Comparison of ENCODE assay signal across 37 cellular contexts in the genomic region with DNA sequence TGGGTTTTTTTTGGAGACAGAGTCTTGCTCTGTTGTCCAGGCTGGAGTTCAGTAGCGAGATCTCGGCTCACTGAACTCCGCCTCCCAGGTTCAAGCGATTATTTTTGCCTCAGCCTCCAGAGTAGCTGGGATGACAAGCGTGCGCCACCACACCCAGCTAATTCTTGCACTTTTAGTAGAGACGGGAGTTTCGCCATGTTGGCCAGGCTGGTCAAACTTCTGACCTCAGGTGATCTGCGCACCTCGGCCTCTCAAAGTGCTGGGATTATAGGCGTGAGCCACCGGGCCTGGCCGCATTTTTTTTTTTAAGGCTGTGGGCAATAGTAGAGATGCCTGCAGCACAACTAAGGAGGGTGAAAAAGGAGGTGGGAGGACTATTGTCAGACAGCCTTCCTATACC.
"Had no signal": no experiment of that assay in that cellular context is flagged by ENCODE, and none has a peak within 500 bp of the region (broad histone marks: within the 10 kb centered on the region; RNA-seq: fewer than 3 reads in every experiment).

No MANE protein-coding gene starts in this region.

- H3K9me3 Mint-ChIP-seq: activated CD4-positive, alpha-beta memory T cell treated with anti-CD3 and anti-CD28 coated beads for 36 hours; activated CD8-positive, alpha-beta T cell treated with anti-CD3 and anti-CD28 coated beads for 36 hours; activated naive CD4-positive, alpha-beta T cell treated with anti-CD3 and anti-CD28 coated beads for 36 hours; activated naive CD4-positive, alpha-beta T cell treated with anti-CD3 and anti-CD28 coated beads, Interleukin-2, amount 50 U/mL, for 72 hours; activated naive CD8-positive, alpha-beta T cell treated with anti-CD3 and anti-CD28 coated beads for 36 hours; activated T-cell treated with anti-CD3 and anti-CD28 coated beads, Interleukin-2, amount 50 U/mL, for 4 hours; activated T-cell treated with anti-CD3 and anti-CD28 coated beads, Interleukin-2, amount 50 U/mL, for 72 hours; activated T-helper 1 cell treated with anti-CD3 and anti-CD28 coated beads, Interleukin-12 subunit alpha, Interleukin-12 subunit beta, Interleukin-2, Interleukin-4 antibody, amounts not matched to agents 30 ng/mL and 10 ng/mL and 1 ng/mL, durations not matched to agents 14 hours and 24 hours and 36 hours; activated T-helper 17 cell treated with anti-CD3 and anti-CD28 coated beads, Interleukin-2, amount 50 U/mL, for 72 hours; central memory CD8-positive, alpha-beta T cell; T-helper 1 cell treated with Interleukin-12 subunit alpha and Interleukin-12 subunit beta and Interleukin-4 antibody, amounts not matched to agents 30 μg/mL and 1 μg/mL, for 36 hours; T-helper 2 cell treated with Interferon-gamma antibody and Interleukin-4, amounts not matched to agents 5 μg/mL and 100 μg/mL, for 36 hours had no signal

- H3K36me3 Mint-ChIP-seq: activated CD4-positive, alpha-beta memory T cell treated with anti-CD3 and anti-CD28 coated beads for 36 hours; activated naive CD8-positive, alpha-beta T cell treated with anti-CD3 and anti-CD28 coated beads for 36 hours; brain had no signal

- H3K36me3 ChIP-seq: adrenal gland, cardiac muscle cell had no signal

- H3K27me3 ChIP-seq: adrenal gland, cardiac muscle cell had no signal

- H3K4me1 ChIP-seq: adrenal gland had no signal

- H3K9me3 ChIP-seq: adrenal gland had no signal

- H3K27ac ChIP-seq: adrenal gland, cardiac muscle cell, VCaP had no signal

- ATAC-seq: activated CD4-positive, alpha-beta T cell treated with anti-CD3 and anti-CD28 coated beads for 36 hours; activated CD4-positive, CD25-positive, alpha-beta regulatory T cell treated with anti-CD3 and anti-CD28 coated beads, Interleukin-2, amount 50 U/mL, for 24 hours; activated CD8-positive, alpha-beta T cell treated with anti-CD3 and anti-CD28 coated beads for 36 hours; activated naive CD4-positive, alpha-beta T cell treated with anti-CD3 and anti-CD28 coated beads, Interleukin-2, amount 50 U/mL, for 72 hours; activated T-cell treated with anti-CD3 and anti-CD28 coated beads, Interleukin-2, amount 50 U/mL, for 4 hours; activated T-cell treated with anti-CD3 and anti-CD28 coated beads, Interleukin-2, amount 50 U/mL, for 72 hours; activated T-helper 17 cell treated with anti-CD3 and anti-CD28 coated beads, Interleukin-2, amount 50 U/mL, for 72 hours had no signal

- H3K27ac Mint-ChIP-seq: activated CD4-positive, alpha-beta memory T cell treated with anti-CD3 and anti-CD28 coated beads for 36 hours; activated CD4-positive, alpha-beta T cell treated with anti-CD3 and anti-CD28 coated beads for 36 hours; activated CD4-positive, alpha-beta T cell treated with anti-CD3 and anti-CD28 coated beads, Interleukin-2, amount 10 ng/mL, durations not matched to agents 7 days and 5 days; activated CD8-positive, alpha-beta T cell treated with anti-CD3 and anti-CD28 coated beads for 36 hours; activated naive CD4-positive, alpha-beta T cell treated with anti-CD3 and anti-CD28 coated beads for 36 hours; activated naive CD4-positive, alpha-beta T cell treated with anti-CD3 and anti-CD28 coated beads, Interleukin-2, amount 50 U/mL, for 72 hours; activated naive CD8-positive, alpha-beta T cell treated with anti-CD3 and anti-CD28 coated beads for 36 hours; activated T-cell treated with anti-CD3 and anti-CD28 coated beads, Interleukin-2, amount 50 U/mL, for 72 hours; activated T-helper 1 cell treated with anti-CD3 and anti-CD28 coated beads, Interleukin-12 subunit alpha, Interleukin-12 subunit beta, Interleukin-2, Interleukin-4 antibody, amounts not matched to agents 30 ng/mL and 10 ng/mL and 1 ng/mL, durations not matched to agents 14 hours and 24 hours and 36 hours; activated T-helper 17 cell treated with anti-CD3 and anti-CD28 coated beads, Interleukin-2, amount 50 U/mL, for 72 hours; T-helper 1 cell treated with Interleukin-12 subunit alpha and Interleukin-12 subunit beta and Interleukin-4 antibody, amounts not matched to agents 30 μg/mL and 1 μg/mL, for 36 hours; T-helper 2 cell treated with Interferon-gamma antibody and Interleukin-4, amounts not matched to agents 5 μg/mL and 100 μg/mL, for 36 hours had no signal

- H3K4me3 ChIP-seq: adrenal gland, cardiac muscle cell had no signal

- H3K4me3 Mint-ChIP-seq: activated CD4-positive, alpha-beta memory T cell treated with anti-CD3 and anti-CD28 coated beads for 36 hours; activated CD4-positive, alpha-beta T cell treated with anti-CD3 and anti-CD28 coated beads for 36 hours; activated CD4-positive, alpha-beta T cell treated with anti-CD3 and anti-CD28 coated beads, Interleukin-2, amount 10 ng/mL, durations not matched to agents 7 days and 5 days; activated CD8-positive, alpha-beta T cell treated with anti-CD3 and anti-CD28 coated beads for 36 hours; activated naive CD4-positive, alpha-beta T cell treated with anti-CD3 and anti-CD28 coated beads for 36 hours; activated naive CD8-positive, alpha-beta T cell treated with anti-CD3 and anti-CD28 coated beads for 36 hours; activated T-cell treated with anti-CD3 and anti-CD28 coated beads, Interleukin-2, amount 50 U/mL, for 4 hours; activated T-cell treated with anti-CD3 and anti-CD28 coated beads, Interleukin-2, amount 50 U/mL, for 72 hours; activated T-helper 1 cell treated with anti-CD3 and anti-CD28 coated beads, Interleukin-12 subunit alpha, Interleukin-12 subunit beta, Interleukin-2, Interleukin-4 antibody, amounts not matched to agents 30 ng/mL and 10 ng/mL and 1 ng/mL, durations not matched to agents 14 hours and 24 hours and 36 hours; activated T-helper 17 cell treated with anti-CD3 and anti-CD28 coated beads, Interleukin-2, amount 50 U/mL, for 72 hours; brain; central memory CD8-positive, alpha-beta T cell; T-helper 1 cell treated with Interleukin-12 subunit alpha and Interleukin-12 subunit beta and Interleukin-4 antibody, amounts not matched to agents 30 μg/mL and 1 μg/mL, for 36 hours; T-helper 2 cell treated with Interferon-gamma antibody and Interleukin-4, amounts not matched to agents 5 μg/mL and 100 μg/mL, for 36 hours had no signal

- H3K27me3 Mint-ChIP-seq: brain had no signal

- DNase-seq: activated CD4-positive, alpha-beta memory T cell treated with anti-CD3 and anti-CD28 coated beads for 36 hours; activated CD4-positive, alpha-beta T cell treated with anti-CD3 and anti-CD28 coated beads for 1 hour; activated CD4-positive, alpha-beta T cell treated with anti-CD3 and anti-CD28 coated beads for 36 hours; activated CD4-positive, alpha-beta T cell treated with anti-CD3 and anti-CD28 coated beads for 48 hours; activated CD4-positive, alpha-beta T cell treated with anti-CD3 and anti-CD28 coated beads, Interleukin-2, amount 10 ng/mL, durations not matched to agents 7 days and 5 days; activated CD4-positive, alpha-beta T cell treated with anti-CD3 and anti-CD28 coated beads, Interleukin-2, amount 50 U/mL, for 4 hours; activated CD4-positive, CD25-positive, alpha-beta regulatory T cell; activated CD8-positive, alpha-beta memory T cell treated with anti-CD3 and anti-CD28 coated beads, Interleukin-2, amount 50 U/mL, for 4 hours; activated CD8-positive, alpha-beta T cell treated with anti-CD3 and anti-CD28 coated beads for 36 hours; activated effector memory CD4-positive, alpha-beta T cell treated with anti-CD3 and anti-CD28 coated beads, Interleukin-2, amount 50 U/mL, for 16 hours; activated gamma-delta T cell treated with Interleukin-2 at 50 U/mL for 16 hours; activated naive CD4-positive, alpha-beta T cell; activated naive CD4-positive, alpha-beta T cell treated with anti-CD3 and anti-CD28 coated beads for 36 hours; activated naive CD4-positive, alpha-beta T cell treated with anti-CD3 and anti-CD28 coated beads, Interleukin-2, amount 50 U/mL, for 16 hours; activated naive CD8-positive, alpha-beta T cell treated with anti-CD3 and anti-CD28 coated beads for 36 hours; activated T-cell treated with anti-CD3 and anti-CD28 coated beads for 4 hours; activated T-cell treated with anti-CD3 and anti-CD28 coated beads, Interleukin-2, amount 50 U/mL, for 1 hour; activated T-cell treated with anti-CD3 and anti-CD28 coated beads, Interleukin-2, amount 50 U/mL, for 4 hours; activated T-cell treated with anti-CD3 and anti-CD28 coated beads, Interleukin-2, amount 50 U/mL, for 72 hours; adrenal gland; amniotic stem cell; aorta; caudate nucleus; cerebellar nuclear complex; T-helper 1 cell; T-helper 2 cell; T-helper 9 cell had no signal
